21 cellular contexts compared by ENCODE assay signal in genomic region chr1:42017259-42017658, GRCh38.
DNase-seq lines count a peak whose midpoint lies in the region; ATAC-seq and TF ChIP-seq lines count a peak whose summit lies in the region.
"Had no signal": no experiment of that assay in that cellular context is flagged by ENCODE, and none has a peak within 500 bp of the region (broad histone marks: within the 10 kb centered on the region; RNA-seq: fewer than 3 reads in every experiment).

No MANE protein-coding gene starts in this region.

- peaks cover under 1% of the 10 kb centered on the region for H3K27me3 Mint-ChIP-seq in activated CD4-positive, alpha-beta T cell treated with anti-CD3 and anti-CD28 coated beads, Interleukin-2, amount 10 ng/mL, durations not matched to agents 24 days and 14 days
- peaks cover 1% of the 10 kb centered on the region for H3K27me3 Mint-ChIP-seq in activated CD8-positive, alpha-beta T cell treated with anti-CD3 and anti-CD28 coated beads for 36 hours
- H3K27me3 Mint-ChIP-seq: CD8-positive, alpha-beta memory T cell had no signal

- H3K4me3 ChIP-seq in prostate gland, result no peak overlapping the region
- H3K4me3 ChIP-seq: heart left ventricle, right lobe of liver, SJSA1, upper lobe of left lung had no signal

- ATAC-seq in GM18861 (IDR thresholded peaks at IDR 0.05; ENCODE audit: unreplicated experiment) (peak; percentile 62), HG02642 (IDR thresholded peaks at IDR 0.05; ENCODE audit: poor library complexity, unreplicated experiment) (peak; percentile 43), HG02970 (IDR thresholded peaks at IDR 0.05; ENCODE audit: low FRiP score, unreplicated experiment) (no peak)
- peak; percentile 90 for ATAC-seq in activated CD8-positive, alpha-beta T cell treated with anti-CD3 and anti-CD28 coated beads for 36 hours
- ATAC-seq: heart left ventricle, right lobe of liver had no signal

- POLR2A ChIA-PET in activated CD8-positive, alpha-beta T cell treated with anti-CD3 and anti-CD28 coated beads for 36 hours (lab: Charles Lee), result no interaction called here

- peaks cover 5% of the 10 kb centered on the region for H3K36me3 Mint-ChIP-seq in activated CD4-positive, alpha-beta T cell treated with anti-CD3 and anti-CD28 coated beads, Interleukin-2, amount 10 ng/mL, durations not matched to agents 24 days and 14 days (ENCODE audit: low read depth)
- H3K36me3 Mint-ChIP-seq in activated CD8-positive, alpha-beta T cell treated with anti-CD3 and anti-CD28 coated beads for 36 hours (ENCODE audit: low read depth), result peaks cover 9% of the 10 kb centered on the region

- intact Hi-C loops in activated CD4-positive, alpha-beta T cell treated with anti-CD3 and anti-CD28 coated beads, Interleukin-2, amount 10 ng/mL, durations not matched to agents 24 days and 14 days (cut with micrococcal nuclease), result loop anchor here (1.0 kb wide), 1 partner anchor 66 kb away; no protein-coding TSS in a partner anchor
- intact Hi-C loops in activated CD8-positive, alpha-beta T cell treated with anti-CD3 and anti-CD28 coated beads for 36 hours (cut with micrococcal nuclease), result no loop called here
- intact Hi-C loops in prostate gland (cut with DNase I), result no loop called here

- no peaks in the 10 kb centered on the region for H3K27me3 ChIP-seq in prostate gland (replicated peaks; ENCODE audit: insufficient read depth)
- H3K27me3 ChIP-seq: heart left ventricle, right lobe of liver, SJSA1, upper lobe of left lung had no signal

- no peak overlapping the region for H3K4me3 Mint-ChIP-seq in activated CD4-positive, alpha-beta T cell treated with anti-CD3 and anti-CD28 coated beads, Interleukin-2, amount 10 ng/mL, durations not matched to agents 24 days and 14 days
- no peak overlapping the region for H3K4me3 Mint-ChIP-seq in activated CD8-positive, alpha-beta T cell treated with anti-CD3 and anti-CD28 coated beads for 36 hours
- H3K4me3 Mint-ChIP-seq: CD8-positive, alpha-beta memory T cell; nephron progenitor cell had no signal

- CTCF ChIA-PET in activated CD8-positive, alpha-beta T cell treated with anti-CD3 and anti-CD28 coated beads for 36 hours (lab: Charles Lee), result interaction anchor here (1.2 kb wide), 1 partner anchor 9 kb away, joined by 3 read pairs; no protein-coding TSS in a partner anchor

- no peak for TF ChIP-seq CTCF in activated CD8-positive, alpha-beta T cell treated with anti-CD3 and anti-CD28 coated beads for 36 hours (IDR thresholded peaks at IDR 0.05)
- TF ChIP-seq CTCF in prostate gland (IDR thresholded peaks at IDR 0.05), result no peak

- no peak overlapping the region for H3K27ac ChIP-seq in prostate gland
- H3K27ac ChIP-seq: heart left ventricle, right lobe of liver, SJSA1, upper lobe of left lung had no signal

- peak; percentile 51 for DNase-seq in activated CD4-positive, alpha-beta T cell treated with anti-CD3 and anti-CD28 coated beads, Interleukin-2, amount 10 ng/mL, durations not matched to agents 24 days and 14 days
- DNase-seq in activated CD4-positive, alpha-beta T cell treated with anti-CD3 and anti-CD28 coated beads for 48 hours, result no peak
- DNase-seq in activated CD8-positive, alpha-beta T cell treated with anti-CD3 and anti-CD28 coated beads for 36 hours, result no peak
- DNase-seq in prostate gland (ENCODE audit: low spot score), result no peak
- no peak for DNase-seq in G401 (ENCODE audit: low spot score)
- DNase-seq: activated CD4-positive, alpha-beta T cell treated with anti-CD3 and anti-CD28 coated beads, Interleukin-2, amount 50 U/mL, for 4 hours; AML-193; CD8-positive, alpha-beta memory T cell; DMS153; GDM1; HCEC 1CT; heart left ventricle; NCI-H2107; NCI-H526; nephron progenitor cell; right lobe of liver; upper lobe of left lung had no signal

- 100% methylated on average over 2 of the region's 2 CpGs for WGBS in prostate gland

- peaks cover 21% of the 10 kb centered on the region for H3K4me1 Mint-ChIP-seq in activated CD4-positive, alpha-beta T cell treated with anti-CD3 and anti-CD28 coated beads, Interleukin-2, amount 10 ng/mL, durations not matched to agents 24 days and 14 days
- peaks cover 41% of the 10 kb centered on the region for H3K4me1 Mint-ChIP-seq in activated CD8-positive, alpha-beta T cell treated with anti-CD3 and anti-CD28 coated beads for 36 hours (ENCODE audit: low read depth)
- H3K4me1 Mint-ChIP-seq: nephron progenitor cell had no signal

- in situ Hi-C loops in G401 (cut with HindIII; ENCODE audit: low sequenced_read_pairs), result no loop called here

- H3K36me3 ChIP-seq in prostate gland, result no peaks in the 10 kb centered on the region
- H3K36me3 ChIP-seq: heart left ventricle, right lobe of liver, SJSA1, upper lobe of left lung had no signal

- peaks cover 3% of the 10 kb centered on the region for H3K9me3 Mint-ChIP-seq in activated CD4-positive, alpha-beta T cell treated with anti-CD3 and anti-CD28 coated beads, Interleukin-2, amount 10 ng/mL, durations not matched to agents 24 days and 14 days
- peaks cover 6% of the 10 kb centered on the region for H3K9me3 Mint-ChIP-seq in activated CD8-positive, alpha-beta T cell treated with anti-CD3 and anti-CD28 coated beads for 36 hours

- no peak overlapping the region for H3K27ac Mint-ChIP-seq in activated CD4-positive, alpha-beta T cell treated with anti-CD3 and anti-CD28 coated beads, Interleukin-2, amount 10 ng/mL, durations not matched to agents 24 days and 14 days
- no peak overlapping the region for H3K27ac Mint-ChIP-seq in activated CD8-positive, alpha-beta T cell treated with anti-CD3 and anti-CD28 coated beads for 36 hours
- H3K27ac Mint-ChIP-seq: CD8-positive, alpha-beta memory T cell; nephron progenitor cell had no signal

- no peak for TF ChIP-seq POLR2A in prostate gland (IDR thresholded peaks at IDR 0.05)

- no peaks in the 10 kb centered on the region for H3K4me1 ChIP-seq in prostate gland (replicated peaks)
- H3K4me1 ChIP-seq: right lobe of liver, SJSA1 had no signal

- no peaks in the 10 kb centered on the region for H3K9me3 ChIP-seq in prostate gland
- H3K9me3 ChIP-seq: right lobe of liver, SJSA1, upper lobe of left lung had no signal
